18 cellular contexts compared by ENCODE assay signal in genomic region chr13:100273576-100273975, GRCh38.
"Had no signal": no experiment of that assay in that cellular context is flagged by ENCODE, and none has a peak within 500 bp of the region (broad histone marks: within the 10 kb centered on the region; RNA-seq: fewer than 3 reads in every experiment).

No MANE protein-coding gene starts in this region.

- H3K4me3 ChIP-seq: body of pancreas, coronary artery, ovary, stomach, testis, upper lobe of left lung had no signal

- ATAC-seq: body of pancreas had no signal

- H3K36me3 ChIP-seq: ovary had no signal

- H3K4me1 ChIP-seq: stomach, testis had no signal

- DNase-seq: activated CD4-positive, alpha-beta T cell treated with anti-CD3 and anti-CD28 coated beads, Interleukin-2, amount 10 ng/mL, durations not matched to agents 7 days and 5 days; activated CD4-positive, CD25-positive, alpha-beta regulatory T cell; activated CD8-positive, alpha-beta memory T cell treated with anti-CD3 and anti-CD28 coated beads for 24 hours; activated naive CD8-positive, alpha-beta T cell treated with anti-CD3 and anti-CD28 coated beads for 36 hours; amygdala; body of pancreas; central memory CD4-positive, alpha-beta T cell; effector CD4-positive, alpha-beta T cell; foreskin fibroblast; hypothalamus; kidney glomerular epithelial cell; naive B cell; ovary; stimulated activated CD4-positive, alpha-beta T cell treated with anti-CD3 and anti-CD28 coated beads, Interleukin-1b, Interleukin-23, amount 100 ng/mL, for 48 hours; stomach; testis; upper lobe of left lung had no signal

- H3K27ac ChIP-seq: body of pancreas, coronary artery, ovary, stomach, testis, upper lobe of left lung had no signal

- H3K9me3 ChIP-seq: body of pancreas, ovary, stomach, testis, upper lobe of left lung had no signal

- H3K27me3 ChIP-seq: body of pancreas, ovary, stomach, testis, upper lobe of left lung had no signal
